Comparison of ENCODE assay signal across 16 cellular contexts in genomic region chr7:74006451-74007259, GRCh38. TPM values are rescaled to one million over a fixed set of nuclear protein-coding genes. Genes with fewer than 3 reads are reported as not detected.
A peak's percentile ranks its signal among the peaks of the same experiment; 100 is the strongest.
DNase-seq lines count a peak whose midpoint lies in the region; ATAC-seq and TF ChIP-seq lines count a peak whose summit lies in the region.
"Had no signal": no experiment of that assay in that cellular context is flagged by ENCODE, and none has a peak within 500 bp of the region (broad histone marks: within the 10 kb centered on the region; RNA-seq: fewer than 3 reads in every experiment).

No MANE protein-coding gene starts in this region.

- CTCF ChIA-PET in activated CD4-positive, alpha-beta T cell treated with anti-CD3 and anti-CD28 coated beads, Interleukin-2, amount 10 ng/mL, durations not matched to agents 7 days and 5 days (lab: Charles Lee) = interaction anchor here (0.7 to 1.1 kb wide), 3 partner anchors 20 to 572 kb away, joined by 3 read pairs; no protein-coding TSS in a partner anchor

- intact Hi-C loops in ascending aorta (cut with DNase I) = no loop called here
- intact Hi-C loops in mucosa of descending colon (cut with DNase I, micrococcal nuclease) = no loop called here
- intact Hi-C loops in tibial artery (cut with DNase I; ENCODE audit: low total_unique reads) = no loop called here

- no peak for DNase-seq in activated CD4-positive, alpha-beta T cell treated with anti-CD3 and anti-CD28 coated beads, Interleukin-2, amount 10 ng/mL, durations not matched to agents 7 days and 5 days
- no peak for DNase-seq in activated CD4-positive, alpha-beta T cell treated with anti-CD3 and anti-CD28 coated beads, Interleukin-2, amount 50 U/mL, for 4 hours
- DNase-seq in ascending aorta (ENCODE audit: low spot score in 2 of 2) (no peak), mucosa of descending colon (peak in 1 of 3 donors; percentile 33), tibial artery (no peak), DMS153 treated with DMSO at 0.1 percent for 48 hours (lab: John Stamatoyannopoulos, UW; ENCODE audit: unreplicated experiment) (no peak), AML-193 (lab: John Stamatoyannopoulos, UW) (no peak)
- DNase-seq: CD4-positive, alpha-beta memory T cell; islet precursor cell had no signal

- H3K4me1 ChIP-seq in ascending aorta (peaks cover 22 to 59% of the 10 kb centered on the region in 2 donors), mucosa of descending colon (ENCODE audit: low read depth) (peaks cover 3% of the 10 kb centered on the region), tibial artery (peaks cover 5 to 70% (median 50%) of the 10 kb centered on the region in 4 donors)
- H3K4me1 ChIP-seq: HAP-1 had no signal

- H3K36me3 Mint-ChIP-seq in activated CD4-positive, alpha-beta T cell treated with anti-CD3 and anti-CD28 coated beads, Interleukin-2, amount 10 ng/mL, durations not matched to agents 7 days and 5 days (ENCODE audit: low read depth) = no peaks in the 10 kb centered on the region
- H3K36me3 Mint-ChIP-seq: activated naive CD8-positive, alpha-beta T cell; CD4-positive, alpha-beta memory T cell had no signal

- H3K36me3 ChIP-seq in ascending aorta = no peaks in the 10 kb centered on the region
- H3K36me3 ChIP-seq in mucosa of descending colon (ENCODE audit: low read depth) = no peaks in the 10 kb centered on the region
- no peaks in the 10 kb centered on the region for H3K36me3 ChIP-seq in tibial artery
- H3K36me3 ChIP-seq: HAP-1 had no signal

- TF ChIP-seq CTCF in ascending aorta (IDR thresholded peaks at IDR 0.05) (no peak), mucosa of descending colon (IDR thresholded peaks at IDR 0.05) (no peak), tibial artery (IDR thresholded peaks at IDR 0.05) (no peak)

- H3K27me3 ChIP-seq in ascending aorta (no peaks in the 10 kb centered on the region), tibial artery (no peaks in the 10 kb centered on the region)

- H3K27ac ChIP-seq in ascending aorta (peak overlapping the region; percentile 88 to 94), tibial artery (peak overlapping the region; percentile 63 to 83)

- ATAC-seq in mucosa of descending colon (peak; percentile 8), GM18870 (IDR thresholded peaks at IDR 0.05; ENCODE audit: unreplicated experiment) (no peak)
- ATAC-seq: GM12878, Panc1 had no signal

- no peak overlapping the region for H3K4me3 Mint-ChIP-seq in activated CD4-positive, alpha-beta T cell treated with anti-CD3 and anti-CD28 coated beads, Interleukin-2, amount 10 ng/mL, durations not matched to agents 7 days and 5 days
- H3K4me3 Mint-ChIP-seq: activated naive CD8-positive, alpha-beta T cell; CD4-positive, alpha-beta memory T cell; central memory CD8-positive, alpha-beta T cell had no signal

- H3K27ac Mint-ChIP-seq in activated CD4-positive, alpha-beta T cell treated with anti-CD3 and anti-CD28 coated beads, Interleukin-2, amount 10 ng/mL, durations not matched to agents 7 days and 5 days = peak overlapping the region; percentile 3
- H3K27ac Mint-ChIP-seq: activated naive CD8-positive, alpha-beta T cell had no signal

- peaks cover 12% of the 10 kb centered on the region for H3K4me1 Mint-ChIP-seq in activated CD4-positive, alpha-beta T cell treated with anti-CD3 and anti-CD28 coated beads, Interleukin-2, amount 10 ng/mL, durations not matched to agents 7 days and 5 days

- no peaks in the 10 kb centered on the region for H3K9me3 Mint-ChIP-seq in activated CD4-positive, alpha-beta T cell treated with anti-CD3 and anti-CD28 coated beads, Interleukin-2, amount 10 ng/mL, durations not matched to agents 7 days and 5 days
- H3K9me3 Mint-ChIP-seq: CD4-positive, alpha-beta memory T cell; central memory CD8-positive, alpha-beta T cell had no signal

- H3K27me3 Mint-ChIP-seq in activated CD4-positive, alpha-beta T cell treated with anti-CD3 and anti-CD28 coated beads, Interleukin-2, amount 10 ng/mL, durations not matched to agents 7 days and 5 days = no peaks in the 10 kb centered on the region

- no peaks in the 10 kb centered on the region for H3K9me3 ChIP-seq in ascending aorta
- no peaks in the 10 kb centered on the region for H3K9me3 ChIP-seq in mucosa of descending colon
- H3K9me3 ChIP-seq in tibial artery = no peaks in the 10 kb centered on the region
- H3K9me3 ChIP-seq: HAP-1 had no signal

- H3K4me3 ChIP-seq in ascending aorta = no peak overlapping the region
- no peak overlapping the region for H3K4me3 ChIP-seq in mucosa of descending colon
- H3K4me3 ChIP-seq in tibial artery = no peak overlapping the region
- H3K4me3 ChIP-seq: GM12878, HAP-1 had no signal

- POLR2A ChIA-PET in activated CD4-positive, alpha-beta T cell treated with anti-CD3 and anti-CD28 coated beads, Interleukin-2, amount 10 ng/mL, durations not matched to agents 7 days and 5 days (lab: Charles Lee) = no interaction called here

RNA-seq across cellular contexts. Expression of gene ELN, which starts 21.3 kb away (rescaled TPM):
- not detected for total RNA-seq in activated CD4-positive, alpha-beta T cell treated with anti-CD3 and anti-CD28 coated beads, Interleukin-2, amount 10 ng/mL, durations not matched to agents 7 days and 5 days
- 395 TPM for total RNA-seq in ascending aorta
- total RNA-seq in mucosa of descending colon = 10 to 100 TPM in 2 of 3 donors, 1 to 10 TPM in 1; 5.0 to 43.4 (median 20.5) TPM
- total RNA-seq: CD4-positive, alpha-beta memory T cell; T-helper 1 cell treated with Interleukin-12 subunit alpha and Interleukin-12 subunit beta and Interleukin-4 antibody, amounts not matched to agents 30 ng/mL and 1 ng/mL, for 36 hours had no signal
